15 cellular contexts compared by ENCODE assay signal in genomic region chr17:61337247-61337812, GRCh38.
DNase-seq lines count a peak whose midpoint lies in the region; ATAC-seq, FAIRE-seq and TF ChIP-seq lines count a peak whose summit lies in the region.
"Had no signal": no experiment of that assay in that cellular context is flagged by ENCODE, and none has a peak within 500 bp of the region (broad histone marks: within the 10 kb centered on the region; RNA-seq: fewer than 3 reads in every experiment).

No MANE protein-coding gene starts in this region.

- H4K20me1 ChIP-seq in astrocyte (ENCODE audit: insufficient read depth, low read length) = no peaks in the 10 kb centered on the region

- DNase-seq in MG63 = peak; percentile 70
- no peak for DNase-seq in astrocyte (ENCODE audit: low read depth)
- DNase-seq in islet precursor cell = peak; percentile 72
- no peak for DNase-seq in upper lobe of left lung
- no peak for DNase-seq in Calu3
- DNase-seq: activated CD4-positive, alpha-beta T cell treated with anti-CD3 and anti-CD28 coated beads, Interleukin-2, amount 10 ng/mL, durations not matched to agents 7 days and 5 days; activated T-cell treated with anti-CD3 and anti-CD28 coated beads, Interleukin-2, amount 50 U/mL, for 4 hours; GDM1; NCI-H1436 treated with DMSO at 0.1 percent for 48 hours; NCI-H524 treated with DMSO at 0.1 percent for 48 hours; psoas muscle; stimulated activated CD4-positive, alpha-beta T cell treated with anti-CD3 and anti-CD28 coated beads, Interleukin-2, amount 100 ng/mL, for 24 hours had no signal

- H3K4me3 Mint-ChIP-seq in astrocyte (ENCODE audit: unreplicated experiment) (no peak overlapping the region), Calu3 (ENCODE audit: low read depth, unreplicated experiment) (no peak overlapping the region)
- H3K4me3 Mint-ChIP-seq: activated CD4-positive, alpha-beta T cell treated with anti-CD3 and anti-CD28 coated beads, Interleukin-2, amount 10 ng/mL, durations not matched to agents 7 days and 5 days; activated T-cell treated with anti-CD3 and anti-CD28 coated beads, Interleukin-2, amount 50 U/mL, for 4 hours had no signal

- H3K27me3 Mint-ChIP-seq in astrocyte (ENCODE audit: low read depth, unreplicated experiment) (no peaks in the 10 kb centered on the region), Calu3 (ENCODE audit: unreplicated experiment) (no peaks in the 10 kb centered on the region)
- H3K27me3 Mint-ChIP-seq: activated CD4-positive, alpha-beta T cell treated with anti-CD3 and anti-CD28 coated beads, Interleukin-2, amount 10 ng/mL, durations not matched to agents 7 days and 5 days had no signal

- H3K4me1 Mint-ChIP-seq in astrocyte (ENCODE audit: low read depth, unreplicated experiment) (peaks cover 18% of the 10 kb centered on the region), Calu3 (ENCODE audit: low read depth, unreplicated experiment) (no peaks in the 10 kb centered on the region)
- H3K4me1 Mint-ChIP-seq: activated CD4-positive, alpha-beta T cell treated with anti-CD3 and anti-CD28 coated beads, Interleukin-2, amount 10 ng/mL, durations not matched to agents 7 days and 5 days had no signal

- no peak overlapping the region for H2AFZ ChIP-seq in astrocyte (ENCODE audit: low read depth, low read length)

- H3K27ac Mint-ChIP-seq in astrocyte (ENCODE audit: unreplicated experiment) (peak overlapping the region; percentile 65), Calu3 (ENCODE audit: unreplicated experiment) (no peak overlapping the region)
- H3K27ac Mint-ChIP-seq: activated CD4-positive, alpha-beta T cell treated with anti-CD3 and anti-CD28 coated beads, Interleukin-2, amount 10 ng/mL, durations not matched to agents 7 days and 5 days had no signal

- H3K27me3 ChIP-seq in MG63 (peaks cover 8% of the 10 kb centered on the region; the same call in 1 of the 2 replicates), astrocyte (ENCODE audit: insufficient read depth, low read length) (no peaks in the 10 kb centered on the region), upper lobe of left lung (no peaks in the 10 kb centered on the region)
- H3K27me3 ChIP-seq: dorsolateral prefrontal cortex had no signal

- WGBS in upper lobe of left lung, 2 donors = 79 to 84% methylated on average over 9 of the region's 9 CpGs

- no peaks in the 10 kb centered on the region for H3K36me3 ChIP-seq in MG63
- no peaks in the 10 kb centered on the region for H3K36me3 ChIP-seq in astrocyte (ENCODE audit: insufficient read depth, low read length)
- H3K36me3 ChIP-seq in upper lobe of left lung = no peaks in the 10 kb centered on the region

- H3K27ac ChIP-seq in astrocyte (ENCODE audit: low read depth, low read length) (peak overlapping the region; percentile 63), upper lobe of left lung (peak overlapping the region; percentile 20 to 30 (median 22))
- H3K27ac ChIP-seq: psoas muscle had no signal

- peak overlapping the region; percentile 57 for H3K4me2 ChIP-seq in astrocyte (ENCODE audit: low read length)

- no peak overlapping the region for H3K4me3 ChIP-seq in MG63
- H3K4me3 ChIP-seq in astrocyte (ENCODE audit: insufficient read depth, low read depth, low read length) = no peak overlapping the region
- no peak overlapping the region for H3K4me3 ChIP-seq in upper lobe of left lung
- H3K4me3 ChIP-seq: dorsolateral prefrontal cortex, psoas muscle had no signal

- H3K4me1 ChIP-seq in astrocyte (ENCODE audit: insufficient read depth, low read length) = peaks cover 52% of the 10 kb centered on the region
- H3K4me1 ChIP-seq in upper lobe of left lung = peaks cover 12 to 26% (median 18%) of the 10 kb centered on the region in 4 donors
- H3K4me1 ChIP-seq: psoas muscle had no signal

- H3K9me3 ChIP-seq in MG63 = no peaks in the 10 kb centered on the region
- no peaks in the 10 kb centered on the region for H3K9me3 ChIP-seq in astrocyte (ENCODE audit: insufficient read depth, low read depth, low read length)
- H3K9me3 ChIP-seq in upper lobe of left lung = no peaks in the 10 kb centered on the region
- H3K9me3 ChIP-seq: psoas muscle had no signal

- H3K9me3 Mint-ChIP-seq in astrocyte (ENCODE audit: unreplicated experiment) = no peaks in the 10 kb centered on the region
- H3K9me3 Mint-ChIP-seq in Calu3 (ENCODE audit: low read depth, unreplicated experiment) = no peaks in the 10 kb centered on the region
- H3K9me3 Mint-ChIP-seq: activated CD4-positive, alpha-beta T cell treated with anti-CD3 and anti-CD28 coated beads, Interleukin-2, amount 10 ng/mL, durations not matched to agents 7 days and 5 days; activated T-cell treated with anti-CD3 and anti-CD28 coated beads, Interleukin-2, amount 50 U/mL, for 4 hours had no signal

- no peak for FAIRE-seq in astrocyte (lab: Jason Lieb, UNC)

- TF ChIP-seq CTCF in astrocyte (IDR thresholded peaks at IDR 0.05; ENCODE audit: insufficient read depth, low read depth, low read length) (no peak), upper lobe of left lung (IDR thresholded peaks at IDR 0.05) (no peak), Calu3 (IDR thresholded peaks at IDR 0.05; ENCODE audit: unreplicated experiment) (no peak)

- no peaks in the 10 kb centered on the region for H3K79me2 ChIP-seq in astrocyte (ENCODE audit: insufficient read depth, low read length)

- H3K9ac ChIP-seq in astrocyte (ENCODE audit: low read length) = peak overlapping the region; percentile 26

- CTCF ChIA-PET in Calu3 (lab: Charles Lee) = no interaction called here

- TF ChIP-seq EP300 in upper lobe of left lung (IDR thresholded peaks at IDR 0.05) = no peak

- no peak for TF ChIP-seq POLR2A in upper lobe of left lung (IDR thresholded peaks at IDR 0.05)

- H3K36me3 Mint-ChIP-seq in astrocyte (ENCODE audit: low read depth, unreplicated experiment) (no peaks in the 10 kb centered on the region), Calu3 (ENCODE audit: insufficient read depth, unreplicated experiment) (no peaks in the 10 kb centered on the region)

- BruUV-seq in Calu3 (replicated peaks; lab: Mats Ljungman, UMichigan) = no TSS peak

- intact Hi-C loops in Calu3 (cut with micrococcal nuclease; ENCODE audit: unreplicated experiment) = no loop called here

- no peak for ATAC-seq in upper lobe of left lung (ENCODE audit: low FRiP score in 2 of 2)
- no peak for ATAC-seq in HG03280 (IDR thresholded peaks at IDR 0.05; ENCODE audit: unreplicated experiment)
- ATAC-seq in HG03159 (IDR thresholded peaks at IDR 0.05; ENCODE audit: unreplicated experiment) = no peak
- ATAC-seq: activated T-cell treated with anti-CD3 and anti-CD28 coated beads, Interleukin-2, amount 50 U/mL, for 4 hours had no signal

Comparison
In these comparisons a context has a peak if more than half of its experiments do, and no peak if none do; other contexts are left out.
1. DNase-seq: peak in MG63 (single experiment) and islet precursor cell (single experiment); none in astrocyte (single experiment), upper lobe of left lung (0 of 2) and Calu3 (single experiment).